In genomic region chr1:54142146-54142900, GRCh38 we compare ENCODE assay signal across 21 cellular contexts. TPM values are rescaled to one million over a fixed set of nuclear protein-coding genes. Genes with fewer than 3 reads are reported as not detected.
"Had no signal": no experiment of that assay in that cellular context is flagged by ENCODE, and none has a peak within 500 bp of the region (broad histone marks: within the 10 kb centered on the region; RNA-seq: fewer than 3 reads in every experiment).

No MANE protein-coding gene starts in this region.

- H3K9ac ChIP-seq: KMS-11 had no signal

- H3K36me3 ChIP-seq: SJSA1 had no signal

- H3K27me3 ChIP-seq: SJSA1 had no signal

- H3K4me3 ChIP-seq: SJSA1, SK-N-MC had no signal

- DNase-seq: IMR-90, Kasumi-1, MM.1S, NCI-H1092 treated with DMSO at 0.1 percent for 48 hours, NCI-H187, NCI-H2029, NCI-H2081 treated with DMSO at 0.1 percent for 48 hours, NCI-H226, NCI-H446, NCI-H510A, NCI-H524 treated with DMSO at 0.1 percent for 48 hours, NCI-H774, Right ventricle myocardium superior, RPMI8226, SIG-M5 had no signal

- H3K4me2 ChIP-seq: KMS-11 had no signal

- H3K27ac ChIP-seq: KMS-11, SJSA1, SK-N-MC had no signal

- FAIRE-seq: RCC 7860 had no signal

RNA-seq across cellular contexts. Expression of gene CDCP2, which starts 10.5 kb away (rescaled TPM):
- total RNA-seq: HT-29, IMR-90, M059J, Right ventricle myocardium superior, SJSA1 had no signal
- polyA plus RNA-seq: IMR-90 had no signal
